In the genomic region with DNA sequence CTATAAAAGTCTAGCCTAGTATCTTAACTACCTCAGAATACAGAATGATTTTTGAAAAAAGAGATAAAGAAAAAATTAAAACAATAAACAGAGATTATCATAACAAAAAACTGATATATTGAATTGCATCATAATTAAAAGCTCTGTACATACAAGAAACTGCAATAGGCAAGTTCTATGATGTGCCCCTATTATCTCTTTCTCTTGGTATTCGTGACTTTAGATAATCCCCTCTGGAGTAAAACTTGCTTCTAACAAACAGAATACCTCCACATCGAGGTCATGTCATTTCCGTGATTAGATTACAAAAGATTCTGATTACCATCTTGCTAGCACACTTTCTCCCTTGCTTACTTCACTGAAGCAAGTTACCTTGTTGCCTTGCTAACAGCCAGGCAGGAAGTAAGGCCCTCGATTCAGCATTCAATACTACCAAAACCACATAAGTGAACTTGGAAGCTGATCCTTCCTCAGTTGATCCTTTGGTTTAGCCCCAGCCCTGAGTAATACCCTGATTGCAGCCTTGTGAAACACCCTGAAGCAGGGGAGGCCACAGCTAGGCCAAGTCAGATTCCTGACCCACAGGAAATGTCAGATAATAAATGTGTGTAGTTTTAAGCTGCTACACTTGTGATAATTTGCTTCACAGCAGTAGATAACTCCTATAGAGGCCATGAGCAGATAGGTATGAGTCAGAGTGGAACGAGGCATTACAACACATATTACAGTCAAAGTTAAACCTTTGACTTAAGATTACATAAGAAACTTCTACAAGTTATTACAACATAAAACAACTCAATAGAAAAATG, we compare ENCODE assay signal across 12 cellular contexts. TPM values are rescaled to one million over a fixed set of nuclear protein-coding genes. Genes with fewer than 3 reads are reported as not detected.
DNase-seq lines count a peak whose midpoint lies in the region; ATAC-seq and TF ChIP-seq lines count a peak whose summit lies in the region.
"Had no signal": no experiment of that assay in that cellular context is flagged by ENCODE, and none has a peak within 500 bp of the region (broad histone marks: within the 10 kb centered on the region; RNA-seq: fewer than 3 reads in every experiment).

No MANE protein-coding gene starts in this region.

- intact Hi-C loops in activated naive CD4-positive, alpha-beta T cell treated with anti-CD3 and anti-CD28 coated beads for 36 hours (cut with micrococcal nuclease), result loop anchor here (1.0 to 2.0 kb wide), 2 partner anchors 30 to 80 kb away; no protein-coding TSS in a partner anchor

- CTCF ChIA-PET in activated naive CD4-positive, alpha-beta T cell treated with anti-CD3 and anti-CD28 coated beads for 36 hours (lab: Charles Lee), result interaction anchor here (0.9 kb wide), 1 partner anchor 24 kb away, joined by 3 read pairs; no protein-coding TSS in a partner anchor
- CTCF ChIA-PET in activated naive CD4-positive, alpha-beta T cell treated with anti-CD3 and anti-CD28 coated beads, Interleukin-2, amount 10 ng/mL, durations not matched to agents 7 days and 5 days (lab: Charles Lee), result no interaction called here

- TF ChIP-seq POLR2A in gastroesophageal sphincter (IDR thresholded peaks at IDR 0.05), result no peak

- TF ChIP-seq EP300 in gastroesophageal sphincter (IDR thresholded peaks at IDR 0.05), result no peak

- no peaks in the 10 kb centered on the region for H3K9me3 Mint-ChIP-seq in activated naive CD4-positive, alpha-beta T cell treated with anti-CD3 and anti-CD28 coated beads for 36 hours
- H3K9me3 Mint-ChIP-seq in activated naive CD4-positive, alpha-beta T cell treated with anti-CD3 and anti-CD28 coated beads, Interleukin-2, amount 10 ng/mL, durations not matched to agents 7 days and 5 days, result no peaks in the 10 kb centered on the region
- H3K9me3 Mint-ChIP-seq in T-helper 2 cell treated with Interferon-gamma antibody and Interleukin-4, amounts not matched to agents 5 μg/mL and 100 μg/mL, for 36 hours, result no peaks in the 10 kb centered on the region
- H3K9me3 Mint-ChIP-seq in type B pancreatic cell, result peaks cover 5% of the 10 kb centered on the region
- H3K9me3 Mint-ChIP-seq: neural crest cell had no signal

- no peaks in the 10 kb centered on the region for H3K36me3 ChIP-seq in gastroesophageal sphincter
- H3K36me3 ChIP-seq: BLaER1 treated with 17β-estradiol and CSF1 and Interleukin-3, amounts not matched to agents 10 nM and 100 nM had no signal

- no peaks in the 10 kb centered on the region for H3K36me3 Mint-ChIP-seq in activated naive CD4-positive, alpha-beta T cell treated with anti-CD3 and anti-CD28 coated beads for 36 hours (ENCODE audit: low read depth)
- no peaks in the 10 kb centered on the region for H3K36me3 Mint-ChIP-seq in activated naive CD4-positive, alpha-beta T cell treated with anti-CD3 and anti-CD28 coated beads, Interleukin-2, amount 10 ng/mL, durations not matched to agents 7 days and 5 days
- no peaks in the 10 kb centered on the region for H3K36me3 Mint-ChIP-seq in T-helper 2 cell treated with Interferon-gamma antibody and Interleukin-4, amounts not matched to agents 5 μg/mL and 100 μg/mL, for 36 hours (ENCODE audit: low read depth)
- no peaks in the 10 kb centered on the region for H3K36me3 Mint-ChIP-seq in type B pancreatic cell

- no peaks in the 10 kb centered on the region for H3K27me3 Mint-ChIP-seq in activated naive CD4-positive, alpha-beta T cell treated with anti-CD3 and anti-CD28 coated beads for 36 hours (ENCODE audit: low read depth)
- H3K27me3 Mint-ChIP-seq in activated naive CD4-positive, alpha-beta T cell treated with anti-CD3 and anti-CD28 coated beads, Interleukin-2, amount 10 ng/mL, durations not matched to agents 7 days and 5 days, result no peaks in the 10 kb centered on the region
- peaks cover 3% of the 10 kb centered on the region for H3K27me3 Mint-ChIP-seq in T-helper 2 cell treated with Interferon-gamma antibody and Interleukin-4, amounts not matched to agents 5 μg/mL and 100 μg/mL, for 36 hours (ENCODE audit: low read depth)
- H3K27me3 Mint-ChIP-seq in type B pancreatic cell, result no peaks in the 10 kb centered on the region

- peaks cover 0 to 23% (median 8%) of the 10 kb centered on the region in 3 donors for H3K4me1 ChIP-seq in gastroesophageal sphincter

- H3K4me3 ChIP-seq in gastroesophageal sphincter, result no peak overlapping the region
- H3K4me3 ChIP-seq: BLaER1 treated with 17β-estradiol and CSF1 and Interleukin-3, amounts not matched to agents 10 nM and 100 nM had no signal

- ATAC-seq in gastroesophageal sphincter, result peak; percentile 62
- no peak for ATAC-seq in HG03342 (IDR thresholded peaks at IDR 0.05; ENCODE audit: unreplicated experiment)

- H3K9me3 ChIP-seq in gastroesophageal sphincter, result no peaks in the 10 kb centered on the region
- H3K9me3 ChIP-seq: BLaER1 treated with 17β-estradiol and CSF1 and Interleukin-3, amounts not matched to agents 10 nM and 100 nM had no signal

- no peak overlapping the region for H3K4me3 Mint-ChIP-seq in activated naive CD4-positive, alpha-beta T cell treated with anti-CD3 and anti-CD28 coated beads for 36 hours
- no peak overlapping the region for H3K4me3 Mint-ChIP-seq in activated naive CD4-positive, alpha-beta T cell treated with anti-CD3 and anti-CD28 coated beads, Interleukin-2, amount 10 ng/mL, durations not matched to agents 7 days and 5 days
- H3K4me3 Mint-ChIP-seq in T-helper 2 cell treated with Interferon-gamma antibody and Interleukin-4, amounts not matched to agents 5 μg/mL and 100 μg/mL, for 36 hours, result no peak overlapping the region
- no peak overlapping the region for H3K4me3 Mint-ChIP-seq in type B pancreatic cell
- H3K4me3 Mint-ChIP-seq: neural crest cell had no signal

- peak; percentile 18 for DNase-seq in activated naive CD4-positive, alpha-beta T cell treated with anti-CD3 and anti-CD28 coated beads for 36 hours
- DNase-seq in activated naive CD4-positive, alpha-beta T cell treated with anti-CD3 and anti-CD28 coated beads, Interleukin-2, amount 10 ng/mL, durations not matched to agents 7 days and 5 days, result no peak
- no peak for DNase-seq in T-helper 2 cell treated with Interferon-gamma antibody and Interleukin-4, amounts not matched to agents 5 μg/mL and 100 μg/mL, for 36 hours (ENCODE audit: low spot score)
- DNase-seq in type B pancreatic cell (ENCODE audit: extremely low spot score, unreplicated experiment) (no peak), kidney glomerular epithelial cell (lab: John Stamatoyannopoulos, UW) (no peak)
- no peak for DNase-seq in activated CD8-positive, alpha-beta memory T cell treated with anti-CD3 and anti-CD28 coated beads for 24 hours
- DNase-seq: cerebellar nuclear complex, RPMI8226 had no signal

- H3K27me3 ChIP-seq in gastroesophageal sphincter, result no peaks in the 10 kb centered on the region
- H3K27me3 ChIP-seq: BLaER1 treated with 17β-estradiol and CSF1 and Interleukin-3, amounts not matched to agents 10 nM and 100 nM had no signal

- H3K4me1 Mint-ChIP-seq in activated naive CD4-positive, alpha-beta T cell treated with anti-CD3 and anti-CD28 coated beads for 36 hours (ENCODE audit: low read depth), result peaks cover 8% of the 10 kb centered on the region
- H3K4me1 Mint-ChIP-seq in activated naive CD4-positive, alpha-beta T cell treated with anti-CD3 and anti-CD28 coated beads, Interleukin-2, amount 10 ng/mL, durations not matched to agents 7 days and 5 days, result peaks cover 6% of the 10 kb centered on the region
- peaks cover 6% of the 10 kb centered on the region for H3K4me1 Mint-ChIP-seq in T-helper 2 cell treated with Interferon-gamma antibody and Interleukin-4, amounts not matched to agents 5 μg/mL and 100 μg/mL, for 36 hours (ENCODE audit: low read depth)
- H3K4me1 Mint-ChIP-seq in type B pancreatic cell (ENCODE audit: unreplicated experiment), result peaks cover 12% of the 10 kb centered on the region
- H3K4me1 Mint-ChIP-seq: neural crest cell had no signal

- peak overlapping the region in 1 of 4 donors; percentile 33 for H3K27ac ChIP-seq in gastroesophageal sphincter
- H3K27ac ChIP-seq: BLaER1 treated with 17β-estradiol and CSF1 and Interleukin-3, amounts not matched to agents 10 nM and 100 nM had no signal

- H3K27ac Mint-ChIP-seq in activated naive CD4-positive, alpha-beta T cell treated with anti-CD3 and anti-CD28 coated beads for 36 hours, result peak overlapping the region; percentile 78
- no peak overlapping the region for H3K27ac Mint-ChIP-seq in activated naive CD4-positive, alpha-beta T cell treated with anti-CD3 and anti-CD28 coated beads, Interleukin-2, amount 10 ng/mL, durations not matched to agents 7 days and 5 days
- H3K27ac Mint-ChIP-seq in T-helper 2 cell treated with Interferon-gamma antibody and Interleukin-4, amounts not matched to agents 5 μg/mL and 100 μg/mL, for 36 hours, result peak overlapping the region; percentile 21
- H3K27ac Mint-ChIP-seq in type B pancreatic cell, result peak overlapping the region; percentile 40

- no peak for TF ChIP-seq CTCF in gastroesophageal sphincter (IDR thresholded peaks at IDR 0.05)
- no peak for TF ChIP-seq CTCF in type B pancreatic cell (conservative IDR thresholded peaks at IDR 0.05)

- 45 to 48% methylated on average over 3 to 5 of the region's 5 CpGs for WGBS in gastroesophageal sphincter (ENCODE audit: low coverage in 1 of 2), 2 donors

RNA-seq across cellular contexts. Expression of a gene that starts 53.7 kb away (rescaled TPM):
- 10 to 100 TPM; 28.3 to 29.9 TPM for total RNA-seq in activated naive CD4-positive, alpha-beta T cell treated with anti-CD3 and anti-CD28 coated beads for 36 hours
- total RNA-seq in gastroesophageal sphincter (10 to 100 TPM; 44.7 to 76.1 (median 61.2) TPM), type B pancreatic cell (ENCODE audit: low replicate concordance) (27.6 and 40.9 TPM in 2 replicates)

RNA-seq across cellular contexts. Expression of a gene that starts 58.8 kb away (rescaled TPM):
- 1 to 10 TPM; 1.2 TPM for total RNA-seq in activated naive CD4-positive, alpha-beta T cell treated with anti-CD3 and anti-CD28 coated beads for 36 hours
- total RNA-seq in gastroesophageal sphincter (100 to 1,000 TPM in 1 of 4 donors, 10 to 100 TPM in 3; 60.8 to 104 (median 69.0) TPM), type B pancreatic cell (ENCODE audit: low replicate concordance) (12.0 and 17.9 TPM in 2 replicates)
